ENCODE assay signal across 8 cellular contexts in the genomic region with DNA sequence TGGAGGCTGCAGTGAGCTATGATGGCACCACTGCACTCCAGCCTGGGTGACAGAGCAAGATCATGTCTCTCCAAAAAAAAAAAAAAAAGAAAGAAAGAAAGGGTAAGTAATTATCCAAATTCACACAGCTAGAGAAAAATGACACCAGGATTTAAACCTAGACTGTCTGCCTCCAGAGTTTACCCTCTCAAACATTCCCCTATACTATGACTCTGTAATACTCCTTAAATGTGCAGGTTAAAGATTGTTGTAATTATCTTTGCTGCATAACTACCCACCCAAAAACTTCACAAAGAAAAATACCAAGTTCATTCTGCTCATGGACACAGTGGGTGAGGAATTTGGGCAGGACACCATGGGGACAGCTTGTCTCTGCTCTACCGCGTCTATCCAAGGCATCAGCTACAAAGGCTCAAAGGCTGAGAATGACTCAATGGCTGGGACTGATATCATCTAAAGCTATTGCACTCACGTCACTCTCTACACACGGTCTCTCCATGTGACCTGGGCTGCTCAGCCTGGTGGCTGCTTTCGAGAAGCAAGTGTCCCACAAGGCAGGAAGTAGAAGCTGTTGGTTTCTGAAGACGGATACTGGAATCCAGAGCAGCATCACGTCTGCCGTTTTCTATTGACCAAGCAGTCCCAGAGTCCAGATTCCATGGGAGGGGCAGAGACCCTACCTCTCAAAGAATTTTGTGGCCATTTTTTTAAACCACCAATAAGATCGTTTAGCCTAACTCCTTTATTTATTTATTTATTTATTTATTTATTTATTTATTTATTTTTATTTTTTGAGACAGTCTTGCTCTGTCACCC.
A peak's percentile ranks its signal among the peaks of the same experiment; 100 is the strongest.
DNase-seq lines count a peak whose midpoint lies in the region; ATAC-seq and TF ChIP-seq lines count a peak whose summit lies in the region.

No MANE protein-coding gene starts in this region.

- H3K27me3 ChIP-seq in H7 (ENCODE audit: control insufficient read depth, insufficient read depth, low read length): no peaks in the 10 kb centered on the region

- H3K4me1 ChIP-seq in mucosa of descending colon (ENCODE audit: low read depth): no peaks in the 10 kb centered on the region

- peak; percentile 68 for DNase-seq in activated CD4-positive, alpha-beta T cell treated with anti-CD3 and anti-CD28 coated beads for 36 hours
- no peak for DNase-seq in activated CD4-positive, alpha-beta T cell treated with anti-CD3 and anti-CD28 coated beads for 1 hour
- DNase-seq in mucosa of descending colon: peak in 1 of 3 donors; percentile 16
- no peak for DNase-seq in H7
- DNase-seq in 8988T: no peak
- DNase-seq in activated CD4-positive, CD25-positive, alpha-beta regulatory T cell (lab: John Stamatoyannopoulos, UW): no peak

- peaks cover 26% of the 10 kb centered on the region for H3K9me3 ChIP-seq in mucosa of descending colon

- H3K36me3 ChIP-seq in mucosa of descending colon (ENCODE audit: low read depth) (no peaks in the 10 kb centered on the region), H7 (replicated peaks; ENCODE audit: control insufficient read depth, insufficient read depth, low read length) (no peaks in the 10 kb centered on the region)

- ATAC-seq in activated CD4-positive, alpha-beta T cell treated with anti-CD3 and anti-CD28 coated beads for 36 hours: peak; percentile 100
- ATAC-seq in HG03103 (IDR thresholded peaks at IDR 0.05; ENCODE audit: low read depth, unreplicated experiment) (peak; percentile 94), mucosa of descending colon (peak; percentile 45)
- ATAC-seq in activated T-helper 17 cell treated with anti-CD3 and anti-CD28 coated beads, Interleukin-2, amount 50 U/mL, for 72 hours (replicated peaks): peak; percentile 91

- intact Hi-C loops in activated CD4-positive, alpha-beta T cell treated with anti-CD3 and anti-CD28 coated beads for 36 hours (cut with DNase I, micrococcal nuclease): no loop called here
- intact Hi-C loops in mucosa of descending colon (cut with DNase I, micrococcal nuclease): no loop called here

- no peak overlapping the region for H3K4me3 ChIP-seq in mucosa of descending colon
- no peak overlapping the region for H3K4me3 ChIP-seq in H7 (ENCODE audit: insufficient read depth, low read depth, low read length)

- H3K27ac Mint-ChIP-seq in activated CD4-positive, alpha-beta T cell treated with anti-CD3 and anti-CD28 coated beads for 36 hours: peak overlapping the region; percentile 33
- H3K27ac Mint-ChIP-seq in activated T-helper 17 cell treated with anti-CD3 and anti-CD28 coated beads, Interleukin-2, amount 50 U/mL, for 72 hours: no peak overlapping the region

- H3K4me3 Mint-ChIP-seq in activated CD4-positive, alpha-beta T cell treated with anti-CD3 and anti-CD28 coated beads for 36 hours: peak overlapping the region; percentile 31
- H3K4me3 Mint-ChIP-seq in activated T-helper 17 cell treated with anti-CD3 and anti-CD28 coated beads, Interleukin-2, amount 50 U/mL, for 72 hours: no peak overlapping the region

- peaks cover 9% of the 10 kb centered on the region for H3K9me3 Mint-ChIP-seq in activated CD4-positive, alpha-beta T cell treated with anti-CD3 and anti-CD28 coated beads for 36 hours (ENCODE audit: low read depth)
- peaks cover 8% of the 10 kb centered on the region for H3K9me3 Mint-ChIP-seq in activated T-helper 17 cell treated with anti-CD3 and anti-CD28 coated beads, Interleukin-2, amount 50 U/mL, for 72 hours

- H3K27me3 Mint-ChIP-seq in activated CD4-positive, alpha-beta T cell treated with anti-CD3 and anti-CD28 coated beads for 36 hours: no peaks in the 10 kb centered on the region
- no peaks in the 10 kb centered on the region for H3K27me3 Mint-ChIP-seq in activated T-helper 17 cell treated with anti-CD3 and anti-CD28 coated beads, Interleukin-2, amount 50 U/mL, for 72 hours

- peaks cover 4% of the 10 kb centered on the region for H3K4me1 Mint-ChIP-seq in activated CD4-positive, alpha-beta T cell treated with anti-CD3 and anti-CD28 coated beads for 36 hours
- no peaks in the 10 kb centered on the region for H3K4me1 Mint-ChIP-seq in activated T-helper 17 cell treated with anti-CD3 and anti-CD28 coated beads, Interleukin-2, amount 50 U/mL, for 72 hours

- CTCF ChIA-PET in activated CD4-positive, alpha-beta T cell treated with anti-CD3 and anti-CD28 coated beads for 36 hours (lab: Charles Lee): interaction anchor here (0.6 kb wide), 1 partner anchor 1293 kb away, joined by 3 read pairs; no protein-coding TSS in a partner anchor

- no peak for TF ChIP-seq CTCF in mucosa of descending colon (IDR thresholded peaks at IDR 0.05)

- no peaks in the 10 kb centered on the region for H3K36me3 Mint-ChIP-seq in activated CD4-positive, alpha-beta T cell treated with anti-CD3 and anti-CD28 coated beads for 36 hours (ENCODE audit: low read depth)
- H3K36me3 Mint-ChIP-seq in activated T-helper 17 cell treated with anti-CD3 and anti-CD28 coated beads, Interleukin-2, amount 50 U/mL, for 72 hours (ENCODE audit: low read depth): no peaks in the 10 kb centered on the region

- POLR2A ChIA-PET in activated CD4-positive, alpha-beta T cell treated with anti-CD3 and anti-CD28 coated beads for 36 hours (lab: Charles Lee): interaction anchor here (0.6 kb wide), 1 partner anchor 105 kb away, joined by 3 read pairs; no protein-coding TSS in a partner anchor

Comparison
In these comparisons a context has a peak if more than half of its experiments do, and no peak if none do; other contexts are left out.
1. ATAC-seq: peak in every context shown above with its lines; median percentile 100 in activated CD4-positive, alpha-beta T cell treated with anti-CD3 and anti-CD28 coated beads for 36 hours; 94 in HG03103; 91 in activated T-helper 17 cell treated with anti-CD3 and anti-CD28 coated beads, Interleukin-2, amount 50 U/mL, for 72 hours; 45 in mucosa of descending colon.